ENCODE assay signal across 1 cellular context in genomic region chr14:100155881-100156645, GRCh38.
TF ChIP-seq lines count a peak whose summit lies in the region.

No MANE protein-coding gene starts in this region.

TF ChIP-seq in HepG2, 621 proteins besides CTCF, POLR2A, EP300 and RAD21 (continues in another document):
- TF ChIP-seq HNF4A (CRISPR knock-in tag; IDR thresholded peaks at IDR 0.05) (peak; percentile 63), ZNF672 (CRISPR knock-in tag; IDR thresholded peaks at IDR 0.05) (no peak), HIC2 (CRISPR knock-in tag; IDR thresholded peaks at IDR 0.05; ENCODE audit: low read depth) (0 out of 2 replicates have a peak, but pooled peaks have one; percentile 33), ZNF737 (CRISPR knock-in tag; IDR thresholded peaks at IDR 0.05; ENCODE audit: borderline replicate concordance) (no peak), SOX6 (IDR thresholded peaks at IDR 0.05) (no peak), SOX6 (CRISPR knock-in tag; IDR thresholded peaks at IDR 0.05) (0 out of 2 replicates have a peak, but pooled peaks have one; percentile 11), ZNF101 (CRISPR knock-in tag; IDR thresholded peaks at IDR 0.05; ENCODE audit: borderline replicate concordance, low read depth) (no peak), TSC22D2 (CRISPR knock-in tag; IDR thresholded peaks at IDR 0.05; ENCODE audit: borderline replicate concordance) (no peak), ARNT (IDR thresholded peaks at IDR 0.05) (no peak), ADNP (CRISPR knock-in tag; IDR thresholded peaks at IDR 0.05) (no peak), ZFP82 (CRISPR knock-in tag; IDR thresholded peaks at IDR 0.05; ENCODE audit: borderline replicate concordance) (no peak), ELF1 (CRISPR knock-in tag; IDR thresholded peaks at IDR 0.05) (peak; percentile 65), ETV5 (CRISPR knock-in tag; IDR thresholded peaks at IDR 0.05; ENCODE audit: borderline replicate concordance) (0 out of 2 replicates have a peak, but pooled peaks have one; percentile 22), MAFF (IDR thresholded peaks at IDR 0.05; ENCODE audit: low read depth, low read length) (no peak), SOX5 (CRISPR knock-in tag; IDR thresholded peaks at IDR 0.05; ENCODE audit: borderline replicate concordance) (0 out of 2 replicates have a peak, but pooled peaks have one; percentile 6), JUN (CRISPR knock-in tag; IDR thresholded peaks at IDR 0.05) (no peak), ELF3 (CRISPR knock-in tag; IDR thresholded peaks at IDR 0.05) (peak; percentile 45; the same call in 1 of the 2 replicates), SMC3 (IDR thresholded peaks at IDR 0.05; ENCODE audit: low read length) (no peak), HNF4G (IDR thresholded peaks at IDR 0.05; ENCODE audit: borderline replicate concordance, low read depth, low read length) (0 out of 2 replicates have a peak, but pooled peaks have one; percentile 20), HNF4G (CRISPR knock-in tag; IDR thresholded peaks at IDR 0.05; ENCODE audit: borderline replicate concordance, low read depth) (peak; percentile 36; the same call in 1 of the 2 replicates), KAT8 (CRISPR knock-in tag; IDR thresholded peaks at IDR 0.05) (0 out of 2 replicates have a peak, but pooled peaks have one; percentile 24), ZNF768 (CRISPR knock-in tag; IDR thresholded peaks at IDR 0.05) (no peak), ZBTB40 (IDR thresholded peaks at IDR 0.05) (no peak), ZBTB40 (CRISPR knock-in tag; IDR thresholded peaks at IDR 0.05) (no peak), NFKB2 (CRISPR knock-in tag; IDR thresholded peaks at IDR 0.05; ENCODE audit: borderline replicate concordance) (peak; percentile 6; the same call in 1 of the 2 replicates), CEBPB (IDR thresholded peaks at IDR 0.05; ENCODE audit: borderline replicate concordance, low read depth, low read length) (no peak), TFE3 (CRISPR knock-in tag; IDR thresholded peaks at IDR 0.05) (no peak), RELA (CRISPR knock-in tag; IDR thresholded peaks at IDR 0.05) (no peak), HIVEP1 (CRISPR knock-in tag; IDR thresholded peaks at IDR 0.05) (no peak), SALL1 (CRISPR knock-in tag; IDR thresholded peaks at IDR 0.05) (0 out of 2 replicates have a peak, but pooled peaks have one; percentile 17), ZNF547 (CRISPR knock-in tag; IDR thresholded peaks at IDR 0.05) (no peak), ZNF7 (CRISPR knock-in tag; IDR thresholded peaks at IDR 0.05) (no peak)
- TF ChIP-seq, protein P1, sequence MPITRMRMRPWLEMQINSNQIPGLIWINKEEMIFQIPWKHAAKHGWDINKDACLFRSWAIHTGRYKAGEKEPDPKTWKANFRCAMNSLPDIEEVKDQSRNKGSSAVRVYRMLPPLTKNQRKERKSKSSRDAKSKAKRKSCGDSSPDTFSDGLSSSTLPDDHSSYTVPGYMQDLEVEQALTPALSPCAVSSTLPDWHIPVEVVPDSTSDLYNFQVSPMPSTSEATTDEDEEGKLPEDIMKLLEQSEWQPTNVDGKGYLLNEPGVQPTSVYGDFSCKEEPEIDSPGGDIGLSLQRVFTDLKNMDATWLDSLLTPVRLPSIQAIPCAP (CRISPR knock-in tag; IDR thresholded peaks at IDR 0.05; ENCODE audit: low read depth) = no peak
- TF ChIP-seq, protein P2, sequence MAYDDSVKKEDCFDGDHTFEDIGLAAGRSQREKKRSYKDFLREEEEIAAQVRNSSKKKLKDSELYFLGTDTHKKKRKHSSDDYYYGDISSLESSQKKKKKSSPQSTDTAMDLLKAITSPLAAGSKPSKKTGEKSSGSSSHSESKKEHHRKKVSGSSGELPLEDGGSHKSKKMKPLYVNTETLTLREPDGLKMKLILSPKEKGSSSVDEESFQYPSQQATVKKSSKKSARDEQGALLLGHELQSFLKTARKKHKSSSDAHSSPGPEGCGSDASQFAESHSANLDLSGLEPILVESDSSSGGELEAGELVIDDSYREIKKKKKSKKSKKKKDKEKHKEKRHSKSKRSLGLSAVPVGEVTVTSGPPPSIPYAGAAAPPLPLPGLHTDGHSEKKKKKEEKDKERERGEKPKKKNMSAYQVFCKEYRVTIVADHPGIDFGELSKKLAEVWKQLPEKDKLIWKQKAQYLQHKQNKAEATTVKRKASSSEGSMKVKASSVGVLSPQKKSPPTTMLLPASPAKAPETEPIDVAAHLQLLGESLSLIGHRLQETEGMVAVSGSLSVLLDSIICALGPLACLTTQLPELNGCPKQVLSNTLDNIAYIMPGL (CRISPR knock-in tag; IDR thresholded peaks at IDR 0.05; ENCODE audit: borderline replicate concordance in 1 of 2, low read depth in 1 of 2) = 0 out of 4 replicates have a peak, but pooled peaks of 1 of the 2 experiments have one; percentile 27
- TF ChIP-seq, protein P3, sequence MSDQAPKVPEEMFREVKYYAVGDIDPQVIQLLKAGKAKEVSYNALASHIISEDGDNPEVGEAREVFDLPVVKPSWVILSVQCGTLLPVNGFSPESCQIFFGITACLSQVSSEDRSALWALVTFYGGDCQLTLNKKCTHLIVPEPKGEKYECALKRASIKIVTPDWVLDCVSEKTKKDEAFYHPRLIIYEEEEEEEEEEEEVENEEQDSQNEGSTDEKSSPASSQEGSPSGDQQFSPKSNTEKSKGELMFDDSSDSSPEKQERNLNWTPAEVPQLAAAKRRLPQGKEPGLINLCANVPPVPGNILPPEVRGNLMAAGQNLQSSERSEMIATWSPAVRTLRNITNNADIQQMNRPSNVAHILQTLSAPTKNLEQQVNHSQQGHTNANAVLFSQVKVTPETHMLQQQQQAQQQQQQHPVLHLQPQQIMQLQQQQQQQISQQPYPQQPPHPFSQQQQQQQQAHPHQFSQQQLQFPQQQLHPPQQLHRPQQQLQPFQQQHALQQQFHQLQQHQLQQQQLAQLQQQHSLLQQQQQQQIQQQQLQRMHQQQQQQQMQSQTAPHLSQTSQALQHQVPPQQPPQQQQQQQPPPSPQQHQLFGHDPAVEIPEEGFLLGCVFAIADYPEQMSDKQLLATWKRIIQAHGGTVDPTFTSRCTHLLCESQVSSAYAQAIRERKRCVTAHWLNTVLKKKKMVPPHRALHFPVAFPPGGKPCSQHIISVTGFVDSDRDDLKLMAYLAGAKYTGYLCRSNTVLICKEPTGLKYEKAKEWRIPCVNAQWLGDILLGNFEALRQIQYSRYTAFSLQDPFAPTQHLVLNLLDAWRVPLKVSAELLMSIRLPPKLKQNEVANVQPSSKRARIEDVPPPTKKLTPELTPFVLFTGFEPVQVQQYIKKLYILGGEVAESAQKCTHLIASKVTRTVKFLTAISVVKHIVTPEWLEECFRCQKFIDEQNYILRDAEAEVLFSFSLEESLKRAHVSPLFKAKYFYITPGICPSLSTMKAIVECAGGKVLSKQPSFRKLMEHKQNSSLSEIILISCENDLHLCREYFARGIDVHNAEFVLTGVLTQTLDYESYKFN (CRISPR knock-in tag; conservative IDR thresholded peaks at IDR 0.05) = no peak
- TF ChIP-seq, protein P4, sequence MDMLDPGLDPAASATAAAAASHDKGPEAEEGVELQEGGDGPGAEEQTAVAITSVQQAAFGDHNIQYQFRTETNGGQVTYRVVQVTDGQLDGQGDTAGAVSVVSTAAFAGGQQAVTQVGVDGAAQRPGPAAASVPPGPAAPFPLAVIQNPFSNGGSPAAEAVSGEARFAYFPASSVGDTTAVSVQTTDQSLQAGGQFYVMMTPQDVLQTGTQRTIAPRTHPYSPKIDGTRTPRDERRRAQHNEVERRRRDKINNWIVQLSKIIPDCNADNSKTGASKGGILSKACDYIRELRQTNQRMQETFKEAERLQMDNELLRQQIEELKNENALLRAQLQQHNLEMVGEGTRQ (IDR thresholded peaks at IDR 0.05; ENCODE audit: low read depth, low read length) = no peak
- TF ChIP-seq, protein P4 (CRISPR knock-in tag; IDR thresholded peaks at IDR 0.05; ENCODE audit: borderline replicate concordance) = no peak
- TF ChIP-seq, protein P5, sequence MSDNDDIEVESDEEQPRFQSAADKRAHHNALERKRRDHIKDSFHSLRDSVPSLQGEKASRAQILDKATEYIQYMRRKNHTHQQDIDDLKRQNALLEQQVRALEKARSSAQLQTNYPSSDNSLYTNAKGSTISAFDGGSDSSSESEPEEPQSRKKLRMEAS (IDR thresholded peaks at IDR 0.05) = no peak
